8 cellular contexts compared by ENCODE assay signal in genomic region chr14:64706552-64707193, GRCh38. TPM values are rescaled to one million over a fixed set of nuclear protein-coding genes. Genes with fewer than 3 reads are reported as not detected.
DNase-seq lines count a peak whose midpoint lies in the region; ATAC-seq and TF ChIP-seq lines count a peak whose summit lies in the region.

No MANE protein-coding gene starts in this region.

- intact Hi-C loops in breast epithelium (cut with DNase I; ENCODE audit: low total_unique reads) (no loop called here), sciatic nerve (cut with DNase I) (no loop called here)

- H3K14ac ChIP-seq in H9 (ENCODE audit: insufficient read depth, low read length) = no peak overlapping the region

- H3K23ac ChIP-seq in H9 (ENCODE audit: insufficient read length, low read depth, low read length) = no peak overlapping the region

- H3K79me1 ChIP-seq in H9 (ENCODE audit: insufficient read depth, low read depth, low read length, poor library complexity, severe bottlenecking) = no peaks in the 10 kb centered on the region

- H3K4me1 ChIP-seq in H9 (ENCODE audit: insufficient read depth, low read length) = peaks cover 18% of the 10 kb centered on the region
- H3K4me1 ChIP-seq in breast epithelium = peaks cover 0 to 18% of the 10 kb centered on the region in 2 donors

- no peak overlapping the region for H2AK5ac ChIP-seq in H9 (ENCODE audit: insufficient read length, low read length)

- H3K4me3 Mint-ChIP-seq in H9 = peak overlapping the region; percentile 77 to 87
- peak overlapping the region; percentile 91 to 97 (median 95) for H3K4me3 Mint-ChIP-seq in immature natural killer cell
- no peak overlapping the region for H3K4me3 Mint-ChIP-seq in stimulated activated naive B cell treated with anti-CD40 and anti-IgM and Interleukin-4, amounts not matched to agents 10 μg/mL and 1 μg/mL and 100 μg/mL, for 72 hours

- peaks cover 19% of the 10 kb centered on the region; the same call in 1 of the 2 replicates for H3K79me2 ChIP-seq in H9 (ENCODE audit: insufficient read depth, low read length)

- H3K27ac ChIP-seq in H9 (ENCODE audit: insufficient read length, low read depth, low read length) = no peak overlapping the region
- peak overlapping the region; percentile 85 to 94 for H3K27ac ChIP-seq in breast epithelium

- H3K56ac ChIP-seq in H9 (ENCODE audit: insufficient read length, low read depth, low read length) = no peak overlapping the region

- H2BK5ac ChIP-seq in H9 (ENCODE audit: insufficient read length, low read length) = no peak overlapping the region

- no peaks in the 10 kb centered on the region for H4K20me1 ChIP-seq in H9 (ENCODE audit: control insufficient read depth, insufficient read depth, insufficient read length)

- no peak for TF ChIP-seq POLR2A in breast epithelium (IDR thresholded peaks at IDR 0.05)

- H3K27ac Mint-ChIP-seq in H9 = peak overlapping the region in 2 of 3 experiments; percentile 17 to 71; a peak in 3 of 7 replicates
- peak overlapping the region; percentile 93 to 100 (median 98) for H3K27ac Mint-ChIP-seq in immature natural killer cell
- H3K27ac Mint-ChIP-seq in stimulated activated naive B cell treated with anti-CD40 and anti-IgM and Interleukin-4, amounts not matched to agents 10 μg/mL and 1 μg/mL and 100 μg/mL, for 72 hours = no peak overlapping the region

- peaks cover 36% of the 10 kb centered on the region for H3K23me2 ChIP-seq in H9 (ENCODE audit: insufficient read length, low read depth, low read length, poor library complexity, severe bottlenecking)

- no peak overlapping the region for H2BK15ac ChIP-seq in H9 (ENCODE audit: low read depth, low read length)

- DNase-seq in H9 (peak; percentile 79), breast epithelium (ENCODE audit: low spot score in 2 of 2) (no peak), immature natural killer cell (no peak), sciatic nerve (ENCODE audit: low spot score) (no peak)
- no peak for DNase-seq in stimulated activated CD4-positive, alpha-beta T cell treated with anti-CD3 and anti-CD28 coated beads, Interleukin-15, amount 100 ng/mL, for 24 hours
- DNase-seq in stimulated activated naive B cell treated with anti-CD40 and anti-IgM and Interleukin-4, amounts not matched to agents 10 μg/mL and 1 μg/mL and 100 μg/mL, for 72 hours = no peak

- H2BK12ac ChIP-seq in H9 (ENCODE audit: insufficient read length, low read depth, low read length) = no peak overlapping the region

- H3T11ph ChIP-seq in H9 (ENCODE audit: low read length) = no peak overlapping the region

- H3K4me3 ChIP-seq in breast epithelium = peak overlapping the region in 2 of 3 donors; percentile 78 to 82

- H3K4me1 Mint-ChIP-seq in H9 (peaks cover 71 to 73% of the 10 kb centered on the region in 2 experiments), immature natural killer cell (peaks cover 80 to 82% of the 10 kb centered on the region in 2 donors)
- H3K4me1 Mint-ChIP-seq in stimulated activated naive B cell treated with anti-CD40 and anti-IgM and Interleukin-4, amounts not matched to agents 10 μg/mL and 1 μg/mL and 100 μg/mL, for 72 hours = peaks cover 35 to 49% of the 10 kb centered on the region in 2 donors

- H2BK20ac ChIP-seq in H9 (ENCODE audit: low read depth, low read length, poor library complexity, severe bottlenecking) = no peak overlapping the region

- H3K9me3 ChIP-seq in H9 (ENCODE audit: control insufficient read depth, low read depth, low read length) (no peaks in the 10 kb centered on the region), breast epithelium (no peaks in the 10 kb centered on the region)

- no peaks in the 10 kb centered on the region for H3K36me3 ChIP-seq in breast epithelium

- TF ChIP-seq CTCF in H9 (conservative IDR thresholded peaks at IDR 0.05) (no peak), breast epithelium (IDR thresholded peaks at IDR 0.05) (no peak)

- no peak overlapping the region for H4K91ac ChIP-seq in H9 (ENCODE audit: insufficient read length, low read depth, low read length)

- H3K27me3 ChIP-seq in H9 (ENCODE audit: insufficient read depth, low read length) (no peaks in the 10 kb centered on the region), breast epithelium (no peaks in the 10 kb centered on the region)

- H3K18ac ChIP-seq in H9 (ENCODE audit: insufficient read length, low read depth, low read length) = no peak overlapping the region

- no peak overlapping the region for H2BK120ac ChIP-seq in H9 (ENCODE audit: low read depth, low read length, poor library complexity, severe bottlenecking)

- H3K4ac ChIP-seq in H9 (ENCODE audit: low read depth, low read length) = no peak overlapping the region

- no peak overlapping the region for H3K9ac ChIP-seq in H9 (ENCODE audit: extremely low read depth, insufficient read length, low read length)

- H3K4me2 ChIP-seq in H9 (ENCODE audit: insufficient read depth, insufficient read length, low read length) = peak overlapping the region; percentile 93

- whole genome bisulfite sequencing in H9 (ENCODE audit: extremely low coverage, insufficient read length, low lambda C conversion rate) = no CpG with 5 or more reads among the region's 15 CpGs

- H3K9me3 Mint-ChIP-seq in H9 = peaks cover 0 to under 1% of the 10 kb centered on the region in 2 experiments; a peak in 1 of 5 replicates
- peaks cover 0 to 1% (median 0%) of the 10 kb centered on the region in 6 donors for H3K9me3 Mint-ChIP-seq in immature natural killer cell
- no peaks in the 10 kb centered on the region for H3K9me3 Mint-ChIP-seq in stimulated activated naive B cell treated with anti-CD40 and anti-IgM and Interleukin-4, amounts not matched to agents 10 μg/mL and 1 μg/mL and 100 μg/mL, for 72 hours

- peaks cover 8 to 14% (median 13%) of the 10 kb centered on the region in 3 experiments; a peak in 6 of 7 replicates for H3K36me3 Mint-ChIP-seq in H9 (ENCODE audit: insufficient read depth in 1 of 3, low read depth in 3 of 3)
- H3K36me3 Mint-ChIP-seq in immature natural killer cell = peaks cover 0 to 4% (median 0%) of the 10 kb centered on the region in 3 donors
- H3K36me3 Mint-ChIP-seq in stimulated activated naive B cell treated with anti-CD40 and anti-IgM and Interleukin-4, amounts not matched to agents 10 μg/mL and 1 μg/mL and 100 μg/mL, for 72 hours = no peaks in the 10 kb centered on the region

- H3K27me3 Mint-ChIP-seq in H9 (ENCODE audit: low read depth) (peaks cover 5% of the 10 kb centered on the region; the same call in 1 of the 2 replicates), immature natural killer cell (ENCODE audit: low read depth in 3 of 3) (peaks cover 2 to 18% (median 5%) of the 10 kb centered on the region in 3 donors)
- H3K27me3 Mint-ChIP-seq in stimulated activated naive B cell treated with anti-CD40 and anti-IgM and Interleukin-4, amounts not matched to agents 10 μg/mL and 1 μg/mL and 100 μg/mL, for 72 hours = peaks cover 53 to 57% of the 10 kb centered on the region in 2 donors

- no peak overlapping the region for H2AFZ ChIP-seq in H9 (ENCODE audit: low read length)

- H4K8ac ChIP-seq in H9 (replicated peaks; ENCODE audit: insufficient read length, low read depth, low read length) = no peak overlapping the region

- ATAC-seq in sciatic nerve (peak; percentile 64), GM18867 (IDR thresholded peaks at IDR 0.05; ENCODE audit: unreplicated experiment) (no peak), HG03280 (IDR thresholded peaks at IDR 0.05; ENCODE audit: unreplicated experiment) (no peak)
- no peak for ATAC-seq in stimulated activated naive B cell treated with anti-CD40 and anti-IgM and Interleukin-4, amounts not matched to agents 10 μg/mL and 1 μg/mL and 100 μg/mL, for 72 hours (replicated peaks)

- H4K5ac ChIP-seq in H9 (ENCODE audit: insufficient read length, low read depth, low read length) = no peak overlapping the region

RNA-seq across cellular contexts. Expression of gene PLEKHG3, which starts 2.4 kb away (rescaled TPM):
- total RNA-seq in H9 (2021) = 48.5 and 49.5 TPM in 2 replicates
- total RNA-seq in breast epithelium = 10 to 100 TPM; 18.7 to 31.5 (median 30.3) TPM
- 100 to 1,000 TPM in 1 of 3 donors, 10 to 100 TPM in 2; 36.8 to 216 (median 71.4) TPM for polyA plus RNA-seq in immature natural killer cell
- 101 TPM for total RNA-seq in sciatic nerve

Comparison
In these comparisons a context has a peak if more than half of its experiments do, and no peak if none do; other contexts are left out.
1. H3K4me3 Mint-ChIP-seq: peak in H9 (2 of 2) and immature natural killer cell (5 of 5); none in stimulated activated naive B cell treated with anti-CD40 and anti-IgM and Interleukin-4, amounts not matched to agents 10 μg/mL and 1 μg/mL and 100 μg/mL, for 72 hours (0 of 2).